In the genomic region with DNA sequence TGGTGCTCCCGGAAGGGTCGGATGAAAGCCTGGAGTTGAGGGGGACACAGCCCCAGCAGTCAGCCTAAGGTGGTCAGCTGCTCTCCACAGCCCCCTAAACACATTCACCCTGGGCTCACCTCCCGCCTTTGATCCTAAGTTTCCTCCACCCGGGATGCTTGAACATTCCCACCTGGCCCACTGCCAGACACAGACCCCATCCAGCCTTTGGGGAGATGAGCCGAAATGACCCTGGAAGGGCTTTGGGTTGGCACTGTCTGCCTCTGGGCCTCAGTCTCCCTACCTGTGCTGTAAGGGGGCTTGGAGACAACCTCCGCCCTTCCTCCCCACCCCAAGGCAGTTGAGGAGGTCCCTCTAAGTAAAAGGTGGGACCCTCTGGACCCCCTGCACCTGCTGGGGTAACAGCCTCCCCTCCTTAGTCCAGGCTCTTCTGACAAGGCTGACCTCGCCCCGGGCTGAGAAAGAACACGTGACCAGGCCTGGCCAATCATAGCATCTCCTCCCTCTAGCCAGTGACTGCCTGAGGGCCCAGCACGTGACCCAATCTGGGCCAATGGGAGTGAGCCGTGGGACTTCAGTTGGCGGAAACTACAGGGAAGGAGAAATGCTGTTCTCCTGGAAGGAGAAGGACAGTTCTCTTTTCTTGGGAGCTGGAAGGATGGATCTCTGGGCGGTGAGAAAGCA, we compare ENCODE assay signal across 15 cellular contexts. TPM values are rescaled to one million over a fixed set of nuclear protein-coding genes. Genes with fewer than 3 reads are reported as not detected.
DNase-seq lines count a peak whose midpoint lies in the region; ATAC-seq and TF ChIP-seq lines count a peak whose summit lies in the region.
"Had no signal": no experiment of that assay in that cellular context is flagged by ENCODE, and none has a peak within 500 bp of the region (broad histone marks: within the 10 kb centered on the region; RNA-seq: fewer than 3 reads in every experiment).

No MANE protein-coding gene starts in this region.

- no peak overlapping the region for H2BK12ac ChIP-seq in H9 (ENCODE audit: insufficient read length, low read depth, low read length)

- no peaks in the 10 kb centered on the region for H3K9me3 Mint-ChIP-seq in H9
- no peaks in the 10 kb centered on the region for H3K9me3 Mint-ChIP-seq in WTC11
- H3K9me3 Mint-ChIP-seq: nephron, T-cell had no signal

- H3K27ac ChIP-seq in AG04450 (ENCODE audit: low read depth, low read length) (peak overlapping the region; percentile 68), H9 (ENCODE audit: insufficient read length, low read depth, low read length) (no peak overlapping the region), muscle layer of colon (ENCODE audit: low read depth, low read length) (peak overlapping the region; percentile 75)
- H3K27ac ChIP-seq: BLaER1 treated with 17β-estradiol and CSF1 and Interleukin-3, amounts not matched to agents 10 nM and 100 nM; colonic mucosa had no signal

- no peak overlapping the region for H3T11ph ChIP-seq in H9 (ENCODE audit: low read length)

- no peak overlapping the region for H2BK15ac ChIP-seq in H9 (ENCODE audit: low read depth, low read length)

- H3K4me1 ChIP-seq in H9 (ENCODE audit: insufficient read depth, low read length) (no peaks in the 10 kb centered on the region), muscle layer of colon (ENCODE audit: insufficient read depth, low read length) (peaks cover 48% of the 10 kb centered on the region)
- H3K4me1 ChIP-seq: BLaER1 treated with 17β-estradiol and CSF1 and Interleukin-3, amounts not matched to agents 10 nM and 100 nM; colonic mucosa had no signal

- no peak overlapping the region for H3K4ac ChIP-seq in H9 (ENCODE audit: low read depth, low read length)

- H2AFZ ChIP-seq in H9 (ENCODE audit: low read length): no peak overlapping the region

- H3K27me3 Mint-ChIP-seq in H9 (ENCODE audit: low read depth) (no peaks in the 10 kb centered on the region), WTC11 (ENCODE audit: low read depth) (no peaks in the 10 kb centered on the region; the same call in 1 of the 2 replicates)
- H3K27me3 Mint-ChIP-seq: T-cell had no signal

- H3K18ac ChIP-seq in H9 (ENCODE audit: insufficient read length, low read depth, low read length): no peak overlapping the region

- CTCF ChIA-PET in AG04450 (lab: Charles Lee) (interaction anchor here (0.6 kb wide), 1 partner anchor 9 kb away, joined by 4 read pairs; no protein-coding TSS in a partner anchor), WTC11 (lab: Charles Lee) (interaction anchor here (0.9 kb wide), 1 partner anchor 9 kb away, joined by 4 read pairs; no protein-coding TSS in a partner anchor)

- H3K27me3 ChIP-seq in AG04450 (ENCODE audit: control insufficient read depth, insufficient read depth, low read length) (no peaks in the 10 kb centered on the region), H9 (ENCODE audit: insufficient read depth, low read length) (no peaks in the 10 kb centered on the region), muscle layer of colon (ENCODE audit: control insufficient read depth in 1 of 2, insufficient read depth in 2 of 2, low read length in 2 of 2) (no peaks in the 10 kb centered on the region)
- H3K27me3 ChIP-seq: BLaER1 treated with 17β-estradiol and CSF1 and Interleukin-3, amounts not matched to agents 10 nM and 100 nM; colonic mucosa had no signal

- H3K14ac ChIP-seq in H9 (ENCODE audit: insufficient read depth, low read length): no peak overlapping the region

- TF ChIP-seq CTCF in AG04450 (IDR thresholded peaks at IDR 0.05; ENCODE audit: low read depth, low read length): no peak
- TF ChIP-seq CTCF in H9 (conservative IDR thresholded peaks at IDR 0.05): no peak
- TF ChIP-seq CTCF in WTC11 (IDR thresholded peaks at IDR 0.05): no peak

- peaks cover 48% of the 10 kb centered on the region for H3K36me3 ChIP-seq in muscle layer of colon (ENCODE audit: insufficient read depth, low read length)

- no peak overlapping the region for H3K4me3 ChIP-seq in AG04450 (ENCODE audit: low read depth, low read length)
- peak overlapping the region; percentile 12 to 52 for H3K4me3 ChIP-seq in muscle layer of colon (ENCODE audit: low read depth in 1 of 2, low read length in 2 of 2)
- H3K4me3 ChIP-seq: BLaER1 treated with 17β-estradiol and CSF1 and Interleukin-3, amounts not matched to agents 10 nM and 100 nM; colonic mucosa; skin epidermis had no signal

- in situ Hi-C loops in G401 (cut with HindIII; ENCODE audit: low sequenced_read_pairs): no loop called here

- H4K8ac ChIP-seq in H9 (replicated peaks; ENCODE audit: insufficient read length, low read depth, low read length): no peak overlapping the region

- H2BK20ac ChIP-seq in H9 (ENCODE audit: low read depth, low read length, poor library complexity, severe bottlenecking): no peak overlapping the region

- H3K79me2 ChIP-seq in H9 (ENCODE audit: insufficient read depth, low read length): no peaks in the 10 kb centered on the region

- no peaks in the 10 kb centered on the region for H3K79me1 ChIP-seq in H9 (ENCODE audit: insufficient read depth, low read depth, low read length, poor library complexity, severe bottlenecking)

- intact Hi-C loops in sciatic nerve (cut with DNase I): no loop called here

- no peak overlapping the region for H3K56ac ChIP-seq in H9 (ENCODE audit: insufficient read length, low read depth, low read length)

- H3K9me3 ChIP-seq in AG04450 (ENCODE audit: control insufficient read depth, insufficient read depth, low read length) (no peaks in the 10 kb centered on the region), H9 (ENCODE audit: control insufficient read depth, low read depth, low read length) (no peaks in the 10 kb centered on the region), muscle layer of colon (ENCODE audit: low read length) (no peaks in the 10 kb centered on the region)
- H3K9me3 ChIP-seq: BLaER1 treated with 17β-estradiol and CSF1 and Interleukin-3, amounts not matched to agents 10 nM and 100 nM; colonic mucosa had no signal

- POLR2A ChIA-PET in AG04450 (lab: Yijun Ruan, JAX): interaction anchor here (0.8 to 1.5 kb wide), 2 partner anchors 14 to 23 kb away, joined by 3 to 5 read pairs; a partner anchor contains a TSS
- POLR2A ChIA-PET in WTC11 (lab: Charles Lee): no interaction called here

- no peak overlapping the region for H3K23ac ChIP-seq in H9 (ENCODE audit: insufficient read length, low read depth, low read length)

- DNase-seq in AG04450 (ENCODE audit: low read depth, low spot score) (no peak), H9 (peak; percentile 50), WTC11 (ENCODE audit: low spot score) (no peak), NCI-H1930 (lab: John Stamatoyannopoulos, UW) (no peak), sciatic nerve (ENCODE audit: low spot score) (no peak), GM19240 (ENCODE audit: insufficient read length, low spot score) (no peak), G401 (ENCODE audit: low spot score) (no peak)
- DNase-seq: activated naive CD4-positive, alpha-beta T cell treated with anti-CD3 and anti-CD28 coated beads, Interleukin-2, amount 50 U/mL, for 16 hours; colonic mucosa; NCI-H146; T-cell had no signal

- no CpG with 5 or more reads among the region's 13 CpGs for WGBS in H9 (ENCODE audit: extremely low coverage, insufficient read length, low lambda C conversion rate)

- no peaks in the 10 kb centered on the region for H3K23me2 ChIP-seq in H9 (ENCODE audit: insufficient read length, low read depth, low read length, poor library complexity, severe bottlenecking)

- H4K5ac ChIP-seq in H9 (ENCODE audit: insufficient read length, low read depth, low read length): no peak overlapping the region

- H3K4me3 Mint-ChIP-seq in H9 (no peak overlapping the region), WTC11 (no peak overlapping the region)
- H3K4me3 Mint-ChIP-seq: nephron, T-cell had no signal

- H2AK5ac ChIP-seq in H9 (ENCODE audit: insufficient read length, low read length): no peak overlapping the region

- H3K4me1 Mint-ChIP-seq in H9 (peaks cover 3 to 4% of the 10 kb centered on the region in 2 experiments; a peak in 3 of 4 replicates), WTC11 (0 out of 2 replicates have a peak, but pooled peaks cover 4% of the 10 kb centered on the region)
- H3K4me1 Mint-ChIP-seq: nephron had no signal

- H3K4me2 ChIP-seq in H9 (ENCODE audit: insufficient read depth, insufficient read length, low read length): no peak overlapping the region
- H3K4me2 ChIP-seq: BLaER1 treated with 17β-estradiol and CSF1 and Interleukin-3, amounts not matched to agents 10 nM and 100 nM had no signal

- no peak overlapping the region for H4K91ac ChIP-seq in H9 (ENCODE audit: insufficient read length, low read depth, low read length)

- H2BK120ac ChIP-seq in H9 (ENCODE audit: low read depth, low read length, poor library complexity, severe bottlenecking): no peak overlapping the region

- H3K36me3 Mint-ChIP-seq in H9 (ENCODE audit: insufficient read depth in 1 of 3, low read depth in 3 of 3): peaks cover 30 to 70% (median 64%) of the 10 kb centered on the region in 3 experiments
- H3K36me3 Mint-ChIP-seq in WTC11: peaks cover 67% of the 10 kb centered on the region

- H4K20me1 ChIP-seq in H9 (ENCODE audit: control insufficient read depth, insufficient read depth, insufficient read length): no peaks in the 10 kb centered on the region

- H3K9ac ChIP-seq in H9 (ENCODE audit: extremely low read depth, insufficient read length, low read length): no peak overlapping the region
- H3K9ac ChIP-seq in muscle layer of colon (ENCODE audit: low read length): peak overlapping the region; percentile 25
- H3K9ac ChIP-seq: BLaER1 treated with 17β-estradiol and CSF1 and Interleukin-3, amounts not matched to agents 10 nM and 100 nM had no signal

- ATAC-seq in WTC11: peak; percentile 83
- ATAC-seq in sciatic nerve: no peak
- ATAC-seq: T-cell had no signal

- H3K27ac Mint-ChIP-seq in H9 (peak overlapping the region in 1 of 3 experiments; percentile 46; a peak in 4 of 7 replicates), WTC11 (peak overlapping the region; percentile 21)
- H3K27ac Mint-ChIP-seq: nephron had no signal

- no peak overlapping the region for H2BK5ac ChIP-seq in H9 (ENCODE audit: insufficient read length, low read length)

TF ChIP-seq in WTC11, 78 proteins besides CTCF, POLR2A, EP300 and RAD21 (continues in another document):
- TF ChIP-seq, protein P1, sequence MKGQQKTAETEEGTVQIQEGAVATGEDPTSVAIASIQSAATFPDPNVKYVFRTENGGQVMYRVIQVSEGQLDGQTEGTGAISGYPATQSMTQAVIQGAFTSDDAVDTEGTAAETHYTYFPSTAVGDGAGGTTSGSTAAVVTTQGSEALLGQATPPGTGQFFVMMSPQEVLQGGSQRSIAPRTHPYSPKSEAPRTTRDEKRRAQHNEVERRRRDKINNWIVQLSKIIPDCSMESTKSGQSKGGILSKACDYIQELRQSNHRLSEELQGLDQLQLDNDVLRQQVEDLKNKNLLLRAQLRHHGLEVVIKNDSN (CRISPR knock-in tag; IDR thresholded peaks at IDR 0.05): peak; percentile 94

RNA-seq across cellular contexts. Expression of a gene that starts 16.9 kb away (rescaled TPM):
- polyA plus RNA-seq in AG04450 (2011; rRNA removed): 148 and 171 TPM in 2 replicates
- polyA minus RNA-seq in AG04450 (2011; rRNA and poly(A)+ RNA removed): 87.4 and 99.3 TPM in 2 replicates
- 152 and 165 TPM in 2 replicates for total RNA-seq in H9 (2021)
- total RNA-seq in WTC11 (2021): 132 to 146 TPM (median 144 TPM) in 3 replicates
- 93.4 TPM for total RNA-seq in sciatic nerve
- 33.0 and 40.9 TPM in 2 replicates for total RNA-seq in G401 (2014; rRNA removed; shearing (Covaris generic))

RNA-seq across cellular contexts. Expression of a gene that starts 23.7 kb away (rescaled TPM):
- polyA plus RNA-seq in AG04450 (2011; rRNA removed): 24.7 and 34.1 TPM in 2 replicates
- 59.3 and 77.2 TPM in 2 replicates for polyA minus RNA-seq in AG04450 (2011; rRNA and poly(A)+ RNA removed)
- total RNA-seq in H9 (2021) (29.3 and 32.4 TPM in 2 replicates), WTC11 (2021) (35.0 to 36.7 TPM (median 35.6 TPM) in 3 replicates), sciatic nerve (39.5 TPM)
- 42.7 and 45.5 TPM in 2 replicates for total RNA-seq in G401 (2014; rRNA removed; shearing (Covaris generic))
